ENCODE assay signal across 18 cellular contexts in the genomic region with DNA sequence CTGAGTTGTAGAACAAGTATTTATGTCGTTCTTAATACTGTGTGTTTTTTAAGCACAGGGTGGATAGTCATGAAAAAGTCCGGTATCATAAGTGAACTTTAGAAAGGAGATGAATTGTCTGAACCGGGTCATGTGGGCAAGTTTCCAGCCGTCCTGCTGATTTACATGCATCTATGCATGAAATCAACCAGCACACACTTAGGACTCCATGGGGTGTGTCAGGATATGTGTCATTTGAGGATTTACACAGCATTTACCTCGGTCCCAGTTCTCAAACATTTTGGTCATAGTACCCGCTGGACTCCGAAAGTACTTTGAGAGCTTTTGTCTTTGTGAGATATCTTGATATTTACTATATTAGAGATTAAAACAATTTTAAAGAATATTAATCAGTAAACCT.
"Had no signal": no experiment of that assay in that cellular context is flagged by ENCODE, and none has a peak within 500 bp of the region (broad histone marks: within the 10 kb centered on the region; RNA-seq: fewer than 3 reads in every experiment).

No MANE protein-coding gene starts in this region.

- H3K4me3 ChIP-seq: colonic mucosa, esophagus squamous epithelium, hepatocyte, left ventricle myocardium inferior, mucosa of descending colon, pancreas, transverse colon had no signal

- H3K36me3 ChIP-seq: colonic mucosa, pancreas had no signal

- H3K27ac Mint-ChIP-seq: activated CD4-positive, alpha-beta memory T cell treated with anti-CD3 and anti-CD28 coated beads for 36 hours; activated naive CD4-positive, alpha-beta T cell treated with anti-CD3 and anti-CD28 coated beads, Interleukin-2, amount 50 U/mL, for 72 hours; activated T-cell treated with anti-CD3 and anti-CD28 coated beads, Interleukin-2, amount 50 U/mL, for 24 hours; memory B cell; naive thymus-derived CD4-positive, alpha-beta T cell had no signal

- H3K79me2 ChIP-seq: hepatocyte had no signal

- ATAC-seq: activated naive CD4-positive, alpha-beta T cell treated with anti-CD3 and anti-CD28 coated beads, Interleukin-2, amount 50 U/mL, for 72 hours; mucosa of descending colon; naive thymus-derived CD4-positive, alpha-beta T cell; pancreas; sciatic nerve; stimulated activated naive CD8-positive, alpha-beta T cell treated with anti-CD3 and anti-CD28 coated beads, Interleukin-15, Interleukin-2, amounts not matched to agents 100 U/mL and 50 U/mL, for 24 hours had no signal

- DNase-seq: activated CD4-positive, alpha-beta memory T cell treated with anti-CD3 and anti-CD28 coated beads for 36 hours; activated effector memory CD4-positive, alpha-beta T cell treated with Interleukin-2 at 50 U/mL for 16 hours; activated T-cell treated with anti-CD3 and anti-CD28 coated beads, Interleukin-2, amount 50 U/mL, for 24 hours; colonic mucosa; esophagus squamous epithelium; kidney; left ventricle myocardium inferior; mucosa of descending colon; naive thymus-derived CD4-positive, alpha-beta T cell; pancreas; stimulated activated naive CD8-positive, alpha-beta T cell treated with anti-CD3 and anti-CD28 coated beads, Interleukin-15, Interleukin-2, amounts not matched to agents 100 U/mL and 50 U/mL, for 24 hours; T1000; transverse colon had no signal

- H3K4me1 Mint-ChIP-seq: memory B cell; naive thymus-derived CD4-positive, alpha-beta T cell had no signal

- H2AFZ ChIP-seq: hepatocyte had no signal

- H3K27me3 Mint-ChIP-seq: activated CD4-positive, alpha-beta memory T cell treated with anti-CD3 and anti-CD28 coated beads for 36 hours; activated T-cell treated with anti-CD3 and anti-CD28 coated beads, Interleukin-2, amount 50 U/mL, for 24 hours; memory B cell; naive thymus-derived CD4-positive, alpha-beta T cell had no signal

- H3K9me3 ChIP-seq: colonic mucosa, esophagus squamous epithelium, mucosa of descending colon, pancreas, transverse colon had no signal

- H3K27ac ChIP-seq: colonic mucosa, hepatocyte, left ventricle myocardium inferior, pancreas, transverse colon, VCaP had no signal

- H3K4me1 ChIP-seq: colonic mucosa, esophagus squamous epithelium, left ventricle myocardium inferior, pancreas, transverse colon had no signal

- H3K4me2 ChIP-seq: hepatocyte had no signal

- H3K27me3 ChIP-seq: colonic mucosa, esophagus squamous epithelium, hepatocyte, pancreas, transverse colon had no signal

- FAIRE-seq: kidney, pancreas had no signal

- H3K4me3 Mint-ChIP-seq: activated CD4-positive, alpha-beta memory T cell treated with anti-CD3 and anti-CD28 coated beads for 36 hours; activated T-cell treated with anti-CD3 and anti-CD28 coated beads, Interleukin-2, amount 50 U/mL, for 24 hours; memory B cell; naive thymus-derived CD4-positive, alpha-beta T cell had no signal
